Comparison of ENCODE assay signal across 8 cellular contexts in genomic region chr16:88634141-88634993, GRCh38. TPM values are rescaled to one million over a fixed set of nuclear protein-coding genes. Genes with fewer than 3 reads are reported as not detected.
DNase-seq lines count a peak whose midpoint lies in the region; ATAC-seq and TF ChIP-seq lines count a peak whose summit lies in the region.

No MANE protein-coding gene starts in this region.

- 15 to 37% (median 26%) methylated on average over 42 to 81 of the region's 82 CpGs for WGBS in heart left ventricle, 4 donors

- intact Hi-C loops in heart left ventricle (cut with DNase I): no loop called here

- no peaks in the 10 kb centered on the region for H3K27me3 ChIP-seq in MM.1S (replicated peaks; ENCODE audit: insufficient read depth, low read length)
- peaks cover 10 to 43% (median 15%) of the 10 kb centered on the region in 9 donors for H3K27me3 ChIP-seq in heart left ventricle

- H2AFZ ChIP-seq in MM.1S (ENCODE audit: low read length): 0 out of 2 replicates have a peak overlapping the region, but pooled peaks have one; percentile 51

- peak overlapping the region; percentile 78 for H3K4me2 ChIP-seq in MM.1S (ENCODE audit: low read depth, low read length)

- H3F3A ChIP-seq in MM.1S (ENCODE audit: insufficient read depth, low read length): peaks cover 8% of the 10 kb centered on the region; the same call in 1 of the 2 replicates

- TF ChIP-seq CTCF in MM.1S (IDR thresholded peaks at IDR 0.05; ENCODE audit: low read length) (no peak), heart left ventricle (IDR thresholded peaks at IDR 0.05) (no peak)

- H3K4me1 ChIP-seq in MM.1S (ENCODE audit: low read length) (peaks cover 19% of the 10 kb centered on the region), heart left ventricle (peaks cover 0 to 26% (median 14%) of the 10 kb centered on the region in 12 donors)

- H3K36me3 ChIP-seq in MM.1S (replicated peaks; ENCODE audit: insufficient read depth, low read length): no peaks in the 10 kb centered on the region
- peaks cover 0 to 39% (median 33%) of the 10 kb centered on the region in 9 donors for H3K36me3 ChIP-seq in heart left ventricle

- no peaks in the 10 kb centered on the region for H4K20me1 ChIP-seq in MM.1S (ENCODE audit: insufficient read depth, low read length)

- ATAC-seq in GM21367 (IDR thresholded peaks at IDR 0.05; ENCODE audit: unreplicated experiment) (peak; percentile 34), heart left ventricle (peak in 3 of 4 donors; percentile 39 to 80 (median 54))

- no peaks in the 10 kb centered on the region for H3K79me2 ChIP-seq in MM.1S (ENCODE audit: low read length)

- peak overlapping the region; percentile 64 for H3K4me3 ChIP-seq in MM.1S (ENCODE audit: low read length)
- peak overlapping the region; percentile 0 to 62 (median 50) for H3K4me3 ChIP-seq in heart left ventricle
- H3K4me3 ChIP-seq in skeletal muscle cell (ENCODE audit: low read depth, low read length): peak overlapping the region; percentile 49

- DNase-seq in CD1c-positive myeloid dendritic cell (ENCODE audit: extremely low spot score) (peak; percentile 84), MM.1S (peak; percentile 42), heart left ventricle (peak; percentile 58 to 78 (median 60)), skeletal muscle cell (ENCODE audit: low read depth) (no peak), NCI-H345 (lab: John Stamatoyannopoulos, UW) (no peak), T1000 (lab: John Stamatoyannopoulos, UW) (no peak)
- DNase-seq in activated effector memory CD4-positive, alpha-beta T cell treated with anti-CD3 and anti-CD28 coated beads, Interleukin-2, amount 50 U/mL, for 16 hours: peak; percentile 85

- H3K9me2 ChIP-seq in MM.1S (replicated peaks; ENCODE audit: insufficient read depth, low read length): no peaks in the 10 kb centered on the region

- no peak for TF ChIP-seq POLR2A in heart left ventricle (IDR thresholded peaks at IDR 0.05)

- H3K9me3 ChIP-seq in MM.1S (replicated peaks; ENCODE audit: insufficient read depth, low read length) (no peaks in the 10 kb centered on the region), heart left ventricle (no peaks in the 10 kb centered on the region)

- H3K9ac ChIP-seq in MM.1S (ENCODE audit: low read length): peak overlapping the region; percentile 69

- peak overlapping the region; percentile 86 for H3K27ac ChIP-seq in MM.1S (ENCODE audit: low read length)
- peak overlapping the region in 4 of 12 donors; percentile 26 to 83 (median 40) for H3K27ac ChIP-seq in heart left ventricle

RNA-seq across cellular contexts. Expression of gene IL17C, which starts 4.0 kb away (rescaled TPM):
- not detected for total RNA-seq in heart left ventricle
- polyA plus RNA-seq in heart left ventricle: not detected

RNA-seq across cellular contexts. Expression of gene CYBA, which starts 16.5 kb away (rescaled TPM):
- 100 to 1,000 TPM in 1 of 9 donors, 10 to 100 TPM in 8; 22.6 to 227 (median 34.4) TPM for total RNA-seq in heart left ventricle
- 10 to 100 TPM; 46.5 to 48.8 TPM for polyA plus RNA-seq in heart left ventricle

RNA-seq across cellular contexts. Expression of gene MVD, which starts 28.5 kb away (rescaled TPM):
- total RNA-seq in heart left ventricle: 10 to 100 TPM; 17.5 to 26.8 (median 20.6) TPM
- 10 to 100 TPM; 22.3 to 41.2 TPM for polyA plus RNA-seq in heart left ventricle

RNA-seq across cellular contexts. Expression of gene SNAI3, which starts 51.9 kb away (rescaled TPM):
- 1 to 10 TPM in 6 of 9 donors, under 1 TPM in 3; 0.76 to 9.5 (median 1.4) TPM for total RNA-seq in heart left ventricle
- polyA plus RNA-seq in heart left ventricle: 1 to 10 TPM; 1.7 to 4.4 TPM

Comparison
In these comparisons a context has a peak if more than half of its experiments do, and no peak if none do; other contexts are left out.
1. DNase-seq: peak in CD1c-positive myeloid dendritic cell (single experiment), MM.1S (single experiment), activated effector memory CD4-positive, alpha-beta T cell treated with anti-CD3 and anti-CD28 coated beads, Interleukin-2, amount 50 U/mL, for 16 hours (single experiment) and heart left ventricle (5 of 5); none in skeletal muscle cell (single experiment), NCI-H345 (single experiment) and T1000 (single experiment).
2. Peak in every context shown above with its lines, with median percentiles within 50 percentile points of each other: H3K4me3 ChIP-seq.